ENCODE assay signal across 1 cellular context in the genomic region with DNA sequence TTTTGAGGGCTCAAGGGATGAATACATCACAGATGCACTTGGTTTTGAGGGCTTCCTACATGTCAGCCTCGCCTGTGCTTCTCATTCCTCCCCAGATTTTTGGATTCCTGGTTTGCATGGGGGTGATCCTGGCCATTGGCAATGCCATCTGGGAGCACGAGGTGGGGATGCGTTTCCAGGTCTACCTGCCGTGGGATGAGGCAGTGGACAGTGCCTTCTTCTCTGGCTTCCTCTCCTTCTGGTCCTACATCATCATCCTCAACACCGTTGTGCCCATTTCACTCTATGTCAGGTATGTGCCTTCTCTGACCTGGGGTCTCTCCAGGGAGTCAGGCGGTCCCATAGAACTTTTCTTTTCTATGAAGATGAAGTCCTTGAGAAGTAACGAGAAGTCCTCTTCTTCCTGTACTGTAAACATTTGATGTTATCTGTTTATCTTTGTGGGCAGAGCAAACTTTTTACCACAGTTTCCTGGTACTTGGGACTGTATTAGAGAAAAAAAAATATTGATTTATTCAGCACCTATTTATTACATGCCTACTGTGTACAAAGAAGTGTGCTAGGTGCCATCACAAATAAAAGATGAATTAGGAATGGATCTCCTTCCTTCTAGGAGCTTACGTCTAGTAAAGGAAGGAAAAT.
TF ChIP-seq lines count a peak whose summit lies in the region.

No MANE protein-coding gene starts in this region.

TF ChIP-seq in HepG2, 621 proteins besides CTCF, POLR2A, EP300 and RAD21:
- no peak for TF ChIP-seq MTF1 (CRISPR knock-in tag; IDR thresholded peaks at IDR 0.05)
TF ChIP-seq in HepG2: peak in this region for 0.
